In the genomic region with DNA sequence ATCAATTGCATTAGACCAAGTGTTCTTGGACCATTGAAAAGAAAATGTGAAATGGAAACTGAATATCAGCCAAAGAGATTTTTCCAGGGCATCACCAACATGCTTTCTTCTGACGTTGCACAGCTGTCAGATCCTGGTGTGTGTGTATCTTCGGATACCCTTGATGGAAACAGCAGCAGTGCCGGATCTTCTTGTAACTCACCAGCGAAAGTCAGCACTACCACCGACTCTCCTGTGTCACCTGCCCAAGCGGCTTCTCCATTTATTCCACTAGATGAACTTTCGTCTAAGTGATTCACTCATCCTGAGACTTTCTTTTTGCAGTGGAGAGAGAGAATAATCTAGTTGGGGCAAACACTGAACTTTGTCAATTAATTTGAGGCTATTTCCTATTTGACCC, we compare ENCODE assay signal across 8 cellular contexts.
DNase-seq lines count a peak whose midpoint lies in the region; ATAC-seq and TF ChIP-seq lines count a peak whose summit lies in the region.

No MANE protein-coding gene starts in this region.

- H3K9me3 ChIP-seq in A673 (ENCODE audit: low read depth, low read length, poor library complexity, severe bottlenecking) = no peaks in the 10 kb centered on the region
- H3K9me3 ChIP-seq in HCT116 (ENCODE audit: control insufficient read depth in 1 of 2, insufficient read depth in 1 of 2, low read depth in 1 of 2, low read length in 2 of 2) = no peaks in the 10 kb centered on the region
- no peaks in the 10 kb centered on the region for H3K9me3 ChIP-seq in lung (ENCODE audit: control insufficient read depth in 2 of 2, insufficient read depth in 1 of 2, low read length in 1 of 2)

- ATAC-seq in HCT116 (no peak), lung (ENCODE audit: insufficient read depth, low FRiP score) (no peak), GM21390 (IDR thresholded peaks at IDR 0.05; ENCODE audit: unreplicated experiment) (no peak), GM18498 (IDR thresholded peaks at IDR 0.05; ENCODE audit: unreplicated experiment) (no peak)

- RAD21 ChIA-PET in HCT116 (lab: Charles Lee; ENCODE audit: low non-redundant PET in 1 of 2, low total read pairs in 2 of 2, uncharacterized antibody in 2 of 2, unreplicated experiment in 2 of 2) = no interaction called here

- no peaks in the 10 kb centered on the region for H3K9me2 ChIP-seq in HCT116 (ENCODE audit: insufficient read depth)

- POLR2A ChIA-PET in A673 (lab: Charles Lee; ENCODE audit: low non-redundant PET) = no interaction called here
- POLR2A ChIA-PET in HCT116 (lab: Charles Lee) = no interaction called here

- TF ChIP-seq POLR2A in HCT116 (IDR thresholded peaks at IDR 0.05; ENCODE audit: borderline replicate concordance, extremely low read depth, insufficient read depth, insufficient read length) = no peak

- DNase-seq in A673 (ENCODE audit: low spot score) = no peak
- DNase-seq in HCT116 (ENCODE audit: low read depth, low spot score) = no peak
- peak; percentile 21 for DNase-seq in astrocyte of the hippocampus (ENCODE audit: low read depth, low spot score)
- DNase-seq in lung (ENCODE audit: low spot score) = no peak
- no peak for DNase-seq in COLO668 (lab: John Stamatoyannopoulos, UW; ENCODE audit: unreplicated experiment)
- no peak for DNase-seq in globus pallidus (ENCODE audit: low spot score)

- H3K4me1 ChIP-seq in A673 (ENCODE audit: insufficient read depth, low read length, poor library complexity, severe bottlenecking) = peaks cover 10% of the 10 kb centered on the region
- H3K4me1 ChIP-seq in HCT116 (ENCODE audit: control insufficient read depth in 1 of 2, insufficient read depth in 2 of 2, low read length in 2 of 2) = peaks cover 0 to 13% of the 10 kb centered on the region in 2 experiments; a peak in 3 of 4 replicates
- H3K4me1 ChIP-seq in lung (ENCODE audit: control insufficient read depth in 2 of 2, insufficient read depth in 2 of 2, low read length in 2 of 2) = peaks cover 2 to 34% of the 10 kb centered on the region in 2 donors

- intact Hi-C loops in A673 (cut with micrococcal nuclease; ENCODE audit: unreplicated experiment) (no loop called here), HCT116 (cut with micrococcal nuclease) (no loop called here)

- peak overlapping the region; percentile 98 for H3K4me2 ChIP-seq in HCT116 (ENCODE audit: low read length)

- no peak for TF ChIP-seq RAD21 in HCT116 (IDR thresholded peaks at IDR 0.05; ENCODE audit: low read depth)

- H3K79me2 ChIP-seq in HCT116 (ENCODE audit: insufficient read depth, low read length) = peaks cover 12% of the 10 kb centered on the region; the same call in 1 of the 2 replicates

- CTCF ChIA-PET in A673 (lab: Charles Lee) = no interaction called here
- CTCF ChIA-PET in HCT116 (lab: Charles Lee) = no interaction called here

- TF ChIP-seq CTCF in A673 (conservative IDR thresholded peaks at IDR 0.05; ENCODE audit: low read depth, low read length) (no peak), HCT116 (IDR thresholded peaks at IDR 0.05 in 2 of 3, conservative IDR thresholded peaks at IDR 0.05 in 1 of 3; ENCODE audit: borderline replicate concordance in 1 of 3, insufficient read depth in 1 of 3, low read depth in 2 of 3, low read length in 2 of 3) (no peak), lung (IDR thresholded peaks at IDR 0.05; ENCODE audit: control extremely low read depth, extremely low read depth) (no peak)

- H3K4me3 ChIP-seq in A673 (ENCODE audit: low read depth, low read length, poor library complexity, severe bottlenecking) (peak overlapping the region; percentile 67), HCT116 (replicated peaks in 1 of 2; ENCODE audit: low read depth in 1 of 2, low read length in 2 of 2) (peak overlapping the region; percentile 78 to 97), lung (peak overlapping the region; percentile 76)

- H3K36me3 ChIP-seq in A673 (ENCODE audit: insufficient read depth, low read length, poor library complexity, severe bottlenecking) (no peaks in the 10 kb centered on the region), HCT116 (ENCODE audit: control insufficient read depth in 1 of 2, insufficient read depth in 2 of 2, low read length in 2 of 2) (no peaks in the 10 kb centered on the region), lung (ENCODE audit: control insufficient read depth in 2 of 2, insufficient read depth in 2 of 2, low read length in 2 of 2) (no peaks in the 10 kb centered on the region)

- no peak overlapping the region for H3K27ac ChIP-seq in A673 (ENCODE audit: low read depth, low read length, poor library complexity, severe bottlenecking)
- no peak overlapping the region for H3K27ac ChIP-seq in HCT116 (ENCODE audit: low read depth, low read length)
- H3K27ac ChIP-seq in lung (ENCODE audit: low read depth in 1 of 2, low read length in 1 of 2) = peak overlapping the region; percentile 92 to 95

- H3K27me3 ChIP-seq in A673 (replicated peaks; ENCODE audit: insufficient read depth, low read depth, low read length, poor library complexity) (no peaks in the 10 kb centered on the region), HCT116 (ENCODE audit: insufficient read depth, low read length) (no peaks in the 10 kb centered on the region), lung (ENCODE audit: control insufficient read depth, insufficient read depth) (no peaks in the 10 kb centered on the region)

- H2AFZ ChIP-seq in HCT116 (ENCODE audit: low read depth, low read length, poor library complexity, severe bottlenecking) = no peak overlapping the region

- BruUV-seq in A673 (replicated peaks; lab: Mats Ljungman, UMichigan) (TSS peak; percentile 65), HCT116 (replicated peaks; lab: Mats Ljungman, UMichigan) (TSS peak; percentile 55)

- peak overlapping the region; percentile 82 for H3K9ac ChIP-seq in HCT116 (ENCODE audit: low read length)

- H4K20me1 ChIP-seq in HCT116 (ENCODE audit: insufficient read depth) = no peaks in the 10 kb centered on the region

- 11 to 26% methylated on average over 7 of the region's 7 CpGs for WGBS in lung, 2 donors

TF ChIP-seq in HCT116, 20 proteins besides CTCF, POLR2A, EP300 and RAD21:
- no peak for TF ChIP-seq EGR1 (IDR thresholded peaks at IDR 0.05; ENCODE audit: low read depth)
- TF ChIP-seq, protein P1, sequence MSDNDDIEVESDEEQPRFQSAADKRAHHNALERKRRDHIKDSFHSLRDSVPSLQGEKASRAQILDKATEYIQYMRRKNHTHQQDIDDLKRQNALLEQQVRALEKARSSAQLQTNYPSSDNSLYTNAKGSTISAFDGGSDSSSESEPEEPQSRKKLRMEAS (IDR thresholded peaks at IDR 0.05) = no peak
- no peak for TF ChIP-seq SP1 (IDR thresholded peaks at IDR 0.05; ENCODE audit: low read depth)
- TF ChIP-seq TCF7L2 (IDR thresholded peaks at IDR 0.05; ENCODE audit: borderline replicate concordance, extremely low read depth, insufficient read depth, insufficient read length) = no peak
- no peak for TF ChIP-seq ZNF274 (IDR thresholded peaks at IDR 0.05; ENCODE audit: low read depth, low read length)
- no peak for TF ChIP-seq SIN3A (IDR thresholded peaks at IDR 0.05; ENCODE audit: low read depth)
- TF ChIP-seq POLR2AphosphoS5 (IDR thresholded peaks at IDR 0.05; ENCODE audit: low read depth, low read length) = no peak
- TF ChIP-seq CEBPB (IDR thresholded peaks at IDR 0.05; ENCODE audit: low read depth) = no peak
- TF ChIP-seq JUND (IDR thresholded peaks at IDR 0.05) = no peak
- TF ChIP-seq, protein P2, sequence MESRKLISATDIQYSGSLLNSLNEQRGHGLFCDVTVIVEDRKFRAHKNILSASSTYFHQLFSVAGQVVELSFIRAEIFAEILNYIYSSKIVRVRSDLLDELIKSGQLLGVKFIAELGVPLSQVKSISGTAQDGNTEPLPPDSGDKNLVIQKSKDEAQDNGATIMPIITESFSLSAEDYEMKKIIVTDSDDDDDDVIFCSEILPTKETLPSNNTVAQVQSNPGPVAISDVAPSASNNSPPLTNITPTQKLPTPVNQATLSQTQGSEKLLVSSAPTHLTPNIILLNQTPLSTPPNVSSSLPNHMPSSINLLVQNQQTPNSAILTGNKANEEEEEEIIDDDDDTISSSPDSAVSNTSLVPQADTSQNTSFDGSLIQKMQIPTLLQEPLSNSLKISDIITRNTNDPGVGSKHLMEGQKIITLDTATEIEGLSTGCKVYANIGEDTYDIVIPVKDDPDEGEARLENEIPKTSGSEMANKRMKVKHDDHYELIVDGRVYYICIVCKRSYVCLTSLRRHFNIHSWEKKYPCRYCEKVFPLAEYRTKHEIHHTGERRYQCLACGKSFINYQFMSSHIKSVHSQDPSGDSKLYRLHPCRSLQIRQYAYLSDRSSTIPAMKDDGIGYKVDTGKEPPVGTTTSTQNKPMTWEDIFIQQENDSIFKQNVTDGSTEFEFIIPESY (IDR thresholded peaks at IDR 0.05; ENCODE audit: extremely low read depth, insufficient replicate concordance, low read length) = no peak
- TF ChIP-seq ZFX (IDR thresholded peaks at IDR 0.05) = no peak
- no peak for TF ChIP-seq YY1 (IDR thresholded peaks at IDR 0.05; ENCODE audit: extremely low read depth, insufficient replicate concordance, low read depth, low read length)
- TF ChIP-seq, protein P3, sequence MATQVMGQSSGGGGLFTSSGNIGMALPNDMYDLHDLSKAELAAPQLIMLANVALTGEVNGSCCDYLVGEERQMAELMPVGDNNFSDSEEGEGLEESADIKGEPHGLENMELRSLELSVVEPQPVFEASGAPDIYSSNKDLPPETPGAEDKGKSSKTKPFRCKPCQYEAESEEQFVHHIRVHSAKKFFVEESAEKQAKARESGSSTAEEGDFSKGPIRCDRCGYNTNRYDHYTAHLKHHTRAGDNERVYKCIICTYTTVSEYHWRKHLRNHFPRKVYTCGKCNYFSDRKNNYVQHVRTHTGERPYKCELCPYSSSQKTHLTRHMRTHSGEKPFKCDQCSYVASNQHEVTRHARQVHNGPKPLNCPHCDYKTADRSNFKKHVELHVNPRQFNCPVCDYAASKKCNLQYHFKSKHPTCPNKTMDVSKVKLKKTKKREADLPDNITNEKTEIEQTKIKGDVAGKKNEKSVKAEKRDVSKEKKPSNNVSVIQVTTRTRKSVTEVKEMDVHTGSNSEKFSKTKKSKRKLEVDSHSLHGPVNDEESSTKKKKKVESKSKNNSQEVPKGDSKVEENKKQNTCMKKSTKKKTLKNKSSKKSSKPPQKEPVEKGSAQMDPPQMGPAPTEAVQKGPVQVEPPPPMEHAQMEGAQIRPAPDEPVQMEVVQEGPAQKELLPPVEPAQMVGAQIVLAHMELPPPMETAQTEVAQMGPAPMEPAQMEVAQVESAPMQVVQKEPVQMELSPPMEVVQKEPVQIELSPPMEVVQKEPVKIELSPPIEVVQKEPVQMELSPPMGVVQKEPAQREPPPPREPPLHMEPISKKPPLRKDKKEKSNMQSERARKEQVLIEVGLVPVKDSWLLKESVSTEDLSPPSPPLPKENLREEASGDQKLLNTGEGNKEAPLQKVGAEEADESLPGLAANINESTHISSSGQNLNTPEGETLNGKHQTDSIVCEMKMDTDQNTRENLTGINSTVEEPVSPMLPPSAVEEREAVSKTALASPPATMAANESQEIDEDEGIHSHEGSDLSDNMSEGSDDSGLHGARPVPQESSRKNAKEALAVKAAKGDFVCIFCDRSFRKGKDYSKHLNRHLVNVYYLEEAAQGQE (IDR thresholded peaks at IDR 0.05; ENCODE audit: low read depth) = no peak
- TF ChIP-seq SRF (IDR thresholded peaks at IDR 0.05; ENCODE audit: low read depth) = no peak
- no peak for TF ChIP-seq CBX3 (IDR thresholded peaks at IDR 0.05; ENCODE audit: low read depth)

Comparison
In these comparisons a context has a peak if more than half of its experiments do, and no peak if none do; other contexts are left out.
1. H3K27ac ChIP-seq: peak in lung (2 of 2); none in A673 (single experiment) and HCT116 (single experiment).
2. Peak in every context shown above with its lines, with median percentiles within 50 percentile points of each other: H3K4me3 ChIP-seq.